ENCODE assay signal across 1 cellular context in genomic region chr9:113593682-113594281, GRCh38.
TF ChIP-seq lines count a peak whose summit lies in the region.

No MANE protein-coding gene starts in this region.

TF ChIP-seq in HepG2, 621 proteins besides CTCF, POLR2A, EP300 and RAD21 (continued from another document):
- no peak for TF ChIP-seq CSRNP2 (CRISPR knock-in tag; conservative IDR thresholded peaks at IDR 0.05; ENCODE audit: low read depth)
- 0 out of 2 replicates have a peak, but pooled peaks have one; percentile 37 for TF ChIP-seq PHF8 (CRISPR knock-in tag; IDR thresholded peaks at IDR 0.05)
- peak; percentile 43; the same call in 1 of the 2 replicates for TF ChIP-seq ZNF281 (CRISPR knock-in tag; IDR thresholded peaks at IDR 0.05; ENCODE audit: borderline replicate concordance)
- TF ChIP-seq HHEX (CRISPR knock-in tag; IDR thresholded peaks at IDR 0.05) = no peak
- TF ChIP-seq ZNF563 (CRISPR knock-in tag; IDR thresholded peaks at IDR 0.05) = 0 out of 2 replicates have a peak, but pooled peaks have one; percentile 34
- 0 out of 2 replicates have a peak, but pooled peaks have one; percentile 28 for TF ChIP-seq MAX (IDR thresholded peaks at IDR 0.05)
- TF ChIP-seq ZMYM3 (CRISPR knock-in tag; IDR thresholded peaks at IDR 0.05) = peak; percentile 36; the same call in 1 of the 2 replicates
- TF ChIP-seq FOXK2 (IDR thresholded peaks at IDR 0.05) = no peak
- no peak for TF ChIP-seq SNAPC5 (CRISPR knock-in tag; IDR thresholded peaks at IDR 0.05; ENCODE audit: borderline replicate concordance)
- 0 out of 2 replicates have a peak, but pooled peaks have one; percentile 19 for TF ChIP-seq POLR2AphosphoS5 (IDR thresholded peaks at IDR 0.05; ENCODE audit: low read depth, low read length)
- TF ChIP-seq ZNF782 (CRISPR knock-in tag; IDR thresholded peaks at IDR 0.05; ENCODE audit: borderline replicate concordance) = no peak
- TF ChIP-seq TAF1 (CRISPR knock-in tag; IDR thresholded peaks at IDR 0.05) = peak; percentile 68; the same call in 1 of the 2 replicates
- TF ChIP-seq ZNF143 (CRISPR knock-in tag; IDR thresholded peaks at IDR 0.05) = no peak
- peak; percentile 34; the same call in 1 of the 2 replicates for TF ChIP-seq HOMEZ (CRISPR knock-in tag; IDR thresholded peaks at IDR 0.05; ENCODE audit: low read depth)
- TF ChIP-seq ZNF687 (CRISPR knock-in tag; IDR thresholded peaks at IDR 0.05) = peak; percentile 74
- peak; percentile 68 for TF ChIP-seq ZNF652 (CRISPR knock-in tag; IDR thresholded peaks at IDR 0.05; ENCODE audit: borderline replicate concordance, low read depth)
- TF ChIP-seq ZNF597 (CRISPR knock-in tag; IDR thresholded peaks at IDR 0.05) = no peak
- no peak for TF ChIP-seq MYNN (CRISPR knock-in tag; IDR thresholded peaks at IDR 0.05; ENCODE audit: low read depth)
- no peak for TF ChIP-seq ZNF674 (CRISPR knock-in tag; IDR thresholded peaks at IDR 0.05; ENCODE audit: low read depth)
- peak; percentile 31; the same call in 1 of the 2 replicates for TF ChIP-seq KAT8 (CRISPR knock-in tag; IDR thresholded peaks at IDR 0.05)
- TF ChIP-seq SOX5 (CRISPR knock-in tag; IDR thresholded peaks at IDR 0.05; ENCODE audit: borderline replicate concordance) = peak; percentile 17; the same call in 1 of the 2 replicates
- no peak for TF ChIP-seq ZBED4 (CRISPR knock-in tag; IDR thresholded peaks at IDR 0.05; ENCODE audit: borderline replicate concordance)
- peak; percentile 61; the same call in 1 of the 2 replicates for TF ChIP-seq MEF2D (CRISPR knock-in tag; IDR thresholded peaks at IDR 0.05)
- TF ChIP-seq ZNF383 (CRISPR knock-in tag; IDR thresholded peaks at IDR 0.05; ENCODE audit: borderline replicate concordance) = no peak
- peak; percentile 67; the same call in 1 of the 2 replicates for TF ChIP-seq ZNF580 (CRISPR knock-in tag; IDR thresholded peaks at IDR 0.05; ENCODE audit: borderline replicate concordance, low read depth)
- peak; percentile 56 for TF ChIP-seq AGO2 (optimal IDR thresholded peaks at IDR 0.05; ENCODE audit: low read depth, low read length)
- TF ChIP-seq ZBTB4 (CRISPR knock-in tag; IDR thresholded peaks at IDR 0.05; ENCODE audit: borderline replicate concordance) = peak; percentile 73; the same call in 1 of the 2 replicates
